In the genomic region with DNA sequence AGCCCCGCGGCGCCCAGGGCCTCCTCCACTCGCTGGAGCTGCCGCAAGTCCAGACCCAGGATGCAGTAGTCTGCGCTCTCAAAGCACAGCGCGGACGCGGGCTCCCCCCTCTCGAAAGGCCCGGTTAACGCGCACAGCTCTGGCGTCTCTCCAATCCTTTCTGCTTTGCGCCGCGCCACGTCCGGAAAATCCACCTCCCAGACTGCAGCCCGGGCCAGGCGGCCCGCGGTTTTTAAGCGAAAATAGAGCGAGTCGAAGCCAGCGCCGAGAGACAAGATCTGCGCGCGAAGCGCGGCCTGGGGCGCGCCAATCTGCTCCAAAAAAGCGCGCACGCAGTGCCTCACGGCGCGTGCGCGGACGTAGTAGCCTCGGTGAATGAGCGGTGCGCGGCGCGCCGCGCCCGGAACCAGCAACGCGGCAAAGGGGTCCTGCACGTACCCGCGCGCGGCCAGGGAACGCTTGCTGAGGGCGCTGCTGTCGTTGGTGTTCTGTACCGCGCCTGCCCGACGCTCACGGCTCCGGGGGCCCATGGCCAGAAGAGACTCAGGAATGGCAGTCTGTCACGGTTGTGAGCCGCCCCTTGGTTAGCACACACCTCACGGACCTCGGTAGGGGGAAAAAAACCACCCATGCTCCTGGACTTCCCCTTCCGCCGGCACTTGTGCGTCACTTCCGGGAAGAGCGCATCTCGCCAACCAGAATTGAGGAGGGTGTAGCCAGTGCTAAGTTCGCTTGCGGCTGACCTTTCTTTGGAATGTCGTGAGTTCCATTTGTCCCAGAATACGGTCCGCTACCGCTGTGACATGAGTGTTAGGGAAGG, we compare ENCODE assay signal across 8 cellular contexts. TPM values are rescaled to one million over a fixed set of nuclear protein-coding genes. Genes with fewer than 3 reads are reported as not detected.
DNase-seq lines count a peak whose midpoint lies in the region; ATAC-seq, FAIRE-seq and TF ChIP-seq lines count a peak whose summit lies in the region.

A gene with protein sequence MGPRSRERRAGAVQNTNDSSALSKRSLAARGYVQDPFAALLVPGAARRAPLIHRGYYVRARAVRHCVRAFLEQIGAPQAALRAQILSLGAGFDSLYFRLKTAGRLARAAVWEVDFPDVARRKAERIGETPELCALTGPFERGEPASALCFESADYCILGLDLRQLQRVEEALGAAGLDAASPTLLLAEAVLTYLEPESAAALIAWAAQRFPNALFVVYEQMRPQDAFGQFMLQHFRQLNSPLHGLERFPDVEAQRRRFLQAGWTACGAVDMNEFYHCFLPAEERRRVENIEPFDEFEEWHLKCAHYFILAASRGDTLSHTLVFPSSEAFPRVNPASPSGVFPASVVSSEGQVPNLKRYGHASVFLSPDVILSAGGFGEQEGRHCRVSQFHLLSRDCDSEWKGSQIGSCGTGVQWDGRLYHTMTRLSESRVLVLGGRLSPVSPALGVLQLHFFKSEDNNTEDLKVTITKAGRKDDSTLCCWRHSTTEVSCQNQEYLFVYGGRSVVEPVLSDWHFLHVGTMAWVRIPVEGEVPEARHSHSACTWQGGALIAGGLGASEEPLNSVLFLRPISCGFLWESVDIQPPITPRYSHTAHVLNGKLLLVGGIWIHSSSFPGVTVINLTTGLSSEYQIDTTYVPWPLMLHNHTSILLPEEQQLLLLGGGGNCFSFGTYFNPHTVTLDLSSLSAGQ (minus strand): TSS at position 614 of the 820 bp plus-strand sequence. CDS start 84 bp downstream, at position 530.

- no peaks in the 10 kb centered on the region for H3K9me3 Mint-ChIP-seq in activated CD8-positive, alpha-beta memory T cell treated with anti-CD3 and anti-CD28 coated beads, Interleukin-2, amount 10 ng/mL, durations not matched to agents 7 days and 5 days (ENCODE audit: low read depth)

- H3K4me1 Mint-ChIP-seq in activated CD8-positive, alpha-beta memory T cell treated with anti-CD3 and anti-CD28 coated beads, Interleukin-2, amount 10 ng/mL, durations not matched to agents 7 days and 5 days = peaks cover 46% of the 10 kb centered on the region

- peak within 1 kb of the TSS; percentile 82 for H3K4ac ChIP-seq in H1 (replicated peaks; ENCODE audit: insufficient read length, low read depth, low read length)
- peak within 1 kb of the TSS; percentile 52 to 91 for H3K4ac ChIP-seq in mesenchymal stem cell (ENCODE audit: low read depth in 1 of 2, low read length in 2 of 2)

- H2AK5ac ChIP-seq in H1 (ENCODE audit: low read depth, low read length) = no peak within 1 kb of the TSS
- no peak within 1 kb of the TSS for H2AK5ac ChIP-seq in mesenchymal stem cell (ENCODE audit: low read length, severe bottlenecking)

- peaks cover 31% of the 10 kb centered on the region for H3K36me3 Mint-ChIP-seq in activated CD8-positive, alpha-beta memory T cell treated with anti-CD3 and anti-CD28 coated beads, Interleukin-2, amount 10 ng/mL, durations not matched to agents 7 days and 5 days

- TF ChIP-seq RAD21 in H1 (IDR thresholded peaks at IDR 0.05 in 1 of 2, conservative IDR thresholded peaks at IDR 0.05 in 1 of 2; ENCODE audit: low read depth in 2 of 2, low read length in 2 of 2) = no peak

- TF ChIP-seq POLR2A in H1 (IDR thresholded peaks at IDR 0.05; ENCODE audit: control extremely low read depth in 1 of 2, low read depth in 2 of 2, low read length in 2 of 2) = peak in 1 of 2 experiments; percentile 89; a peak in 2 of 3 replicates

- TF ChIP-seq CTCF in H1 (IDR thresholded peaks at IDR 0.05; ENCODE audit: control extremely low read depth in 1 of 3, insufficient read depth in 1 of 3, low read depth in 1 of 3, low read length in 3 of 3) = no peak; a peak in 1 of 4 replicates

- H4K8ac ChIP-seq in H1 (ENCODE audit: extremely low read depth, insufficient read depth, low read length) (peak within 1 kb of the TSS; percentile 93), mesenchymal stem cell (ENCODE audit: low read length) (peak within 1 kb of the TSS; percentile 99)

- peaks cover 15% of the 10 kb centered on the region; the same call in 1 of the 2 replicates for H3K9me3 ChIP-seq in NT2/D1 (ENCODE audit: insufficient read depth, low read length)
- no peaks in the 10 kb centered on the region for H3K9me3 ChIP-seq in H1 (ENCODE audit: insufficient read depth in 2 of 2, low read depth in 1 of 2, low read length in 1 of 2)
- H3K9me3 ChIP-seq in mesenchymal stem cell (ENCODE audit: control insufficient read depth, low read length) = no peaks in the 10 kb centered on the region

- H3K4me3 ChIP-seq in NT2/D1 (ENCODE audit: insufficient read length, low read depth) (peak within 1 kb of the TSS; percentile 76), H1 (ENCODE audit: extremely low read depth in 1 of 4, insufficient read depth in 2 of 4, low read depth in 3 of 4, low read length in 4 of 4) (peak within 1 kb of the TSS; percentile 73 to 90 (median 83)), mesenchymal stem cell (ENCODE audit: insufficient read depth in 1 of 2, low read depth in 1 of 2, low read length in 2 of 2) (peak within 1 kb of the TSS; percentile 86 to 90)

- peak within 1 kb of the TSS; percentile 42 for H3K56ac ChIP-seq in H1 (replicated peaks; ENCODE audit: insufficient read length, low read depth, low read length)

- H3K36me3 ChIP-seq in NT2/D1 (ENCODE audit: insufficient read depth, insufficient read length, low read length) (peaks cover 14% of the 10 kb centered on the region), H1 (ENCODE audit: control insufficient read depth in 2 of 4, insufficient read depth in 4 of 4, low read length in 3 of 4) (peaks cover 0 to 5% (median 3%) of the 10 kb centered on the region in 4 experiments; a peak in 2 of 8 replicates), mesenchymal stem cell (ENCODE audit: control insufficient read depth in 1 of 2, insufficient read depth in 2 of 2, low read depth in 1 of 2, low read length in 2 of 2) (peaks cover 0 to 32% of the 10 kb centered on the region in 2 experiments)

- H2AFZ ChIP-seq in H1 (ENCODE audit: low read length) (peak within 1 kb of the TSS; percentile 98), mesenchymal stem cell (ENCODE audit: low read depth, low read length) (peak within 1 kb of the TSS; percentile 78)

- WGBS in H1 (ENCODE audit: extremely low coverage in 1 of 2, insufficient coverage in 1 of 2, insufficient read length in 1 of 2, insufficient replicate concordance in 2 of 2, low coverage in 1 of 2, low lambda C conversion rate in 2 of 2, missing lambda C conversion rate in 1 of 2), 2 experiments = 1% methylated on average over 80 of the region's 86 CpGs; no CpG with 5 or more reads in 1 of the 2 experiments
- WGBS in mesenchymal stem cell = under 1% methylated on average over 86 of the region's 86 CpGs

- peak within 1 kb of the TSS; percentile 93 for H3K4me3 Mint-ChIP-seq in activated CD8-positive, alpha-beta memory T cell treated with anti-CD3 and anti-CD28 coated beads, Interleukin-2, amount 10 ng/mL, durations not matched to agents 7 days and 5 days

- H3K79me1 ChIP-seq in H1 (ENCODE audit: low read depth, low read length) (peaks cover 3% of the 10 kb centered on the region; the same call in 1 of the 2 replicates), mesenchymal stem cell (replicated peaks; ENCODE audit: low read length, poor library complexity, severe bottlenecking) (peaks cover 18% of the 10 kb centered on the region)

- H4K20me1 ChIP-seq in H1 (replicated peaks in 1 of 2; ENCODE audit: control insufficient read depth in 1 of 2, insufficient read depth in 2 of 2, low read length in 2 of 2) = peaks cover 0 to 5% of the 10 kb centered on the region in 2 experiments

- H2BK120ac ChIP-seq in H1 (replicated peaks; ENCODE audit: low read depth, low read length) (no peak within 1 kb of the TSS), mesenchymal stem cell (ENCODE audit: low read depth, low read length) (no peak within 1 kb of the TSS)

- DNase-seq in COLO668 (lab: John Stamatoyannopoulos, UW; ENCODE audit: unreplicated experiment) (peak; percentile 91), HTR-8/SVneo (ENCODE audit: insufficient read length, low spot score) (peak; percentile 92), NT2/D1 (ENCODE audit: low read depth, low spot score) (peak; percentile 86), H1 (ENCODE audit: low read depth in 1 of 2, low spot score in 2 of 2) (peak; percentile 79 to 90), mesenchymal stem cell (peak; percentile 97)
- DNase-seq in activated CD8-positive, alpha-beta memory T cell treated with anti-CD3 and anti-CD28 coated beads, Interleukin-2, amount 10 ng/mL, durations not matched to agents 7 days and 5 days = peak; percentile 93
- DNase-seq in stimulated activated CD8-positive, alpha-beta memory T cell treated with anti-CD3 and anti-CD28 coated beads, Interleukin-12 subunit alpha, Interleukin-12 subunit beta, amount 100 ng/mL, for 24 hours (ENCODE audit: extremely low read depth) = peak; percentile 78

- H2BK5ac ChIP-seq in H1 (ENCODE audit: low read depth, low read length) (peak within 1 kb of the TSS; percentile 89; the same call in 1 of the 2 replicates), mesenchymal stem cell (ENCODE audit: low read depth, low read length, poor library complexity, severe bottlenecking) (no peak within 1 kb of the TSS)

- CTCF ChIA-PET in activated CD8-positive, alpha-beta memory T cell treated with anti-CD3 and anti-CD28 coated beads, Interleukin-2, amount 10 ng/mL, durations not matched to agents 7 days and 5 days (lab: Charles Lee) = interaction anchor here (0.8 to 1.0 kb wide), 2 partner anchors 46 to 105 kb away, joined by 3 read pairs; no protein-coding TSS in a partner anchor
- CTCF ChIA-PET in H1 (lab: Charles Lee; ENCODE audit: partially characterized antibody) = interaction anchor here (0.9 kb wide), 1 partner anchor 140 kb away, joined by 3 read pairs; no protein-coding TSS in a partner anchor

- H3K79me2 ChIP-seq in H1 (ENCODE audit: control insufficient read depth in 1 of 2, insufficient read depth in 2 of 2, low read length in 2 of 2) = peaks cover 0 to 12% of the 10 kb centered on the region in 2 experiments; a peak in 2 of 4 replicates

- FAIRE-seq in HTR-8/SVneo (lab: Jason Lieb, UNC) = peak; percentile 83
- FAIRE-seq in H1 (lab: Jason Lieb, UNC) = peak; percentile 92

- H4K91ac ChIP-seq in H1 (replicated peaks; ENCODE audit: insufficient read length, low read length) = peak within 1 kb of the TSS; percentile 86
- peak within 1 kb of the TSS; percentile 90 for H4K91ac ChIP-seq in mesenchymal stem cell (ENCODE audit: low read length)

- H3K23me2 ChIP-seq in H1 (ENCODE audit: low read depth, low read length) = peaks cover 7% of the 10 kb centered on the region

- H3K27ac ChIP-seq in H1 (ENCODE audit: low read depth, low read length) (peak within 1 kb of the TSS; percentile 89), mesenchymal stem cell (ENCODE audit: low read length, poor library complexity, severe bottlenecking) (peak within 1 kb of the TSS; percentile 90)

- H4K5ac ChIP-seq in H1 (ENCODE audit: insufficient read length, low read depth, low read length) = peak within 1 kb of the TSS; percentile 70

- peak within 1 kb of the TSS; percentile 86 for H3K18ac ChIP-seq in H1 (ENCODE audit: extremely low read depth, low read length)
- peak within 1 kb of the TSS; percentile 85 to 90 for H3K18ac ChIP-seq in mesenchymal stem cell (ENCODE audit: low read depth in 1 of 2, low read length in 2 of 2)

- no peak within 1 kb of the TSS for H2BK20ac ChIP-seq in H1 (ENCODE audit: low read length)

- H3K27me3 Mint-ChIP-seq in activated CD8-positive, alpha-beta memory T cell treated with anti-CD3 and anti-CD28 coated beads, Interleukin-2, amount 10 ng/mL, durations not matched to agents 7 days and 5 days = no peaks in the 10 kb centered on the region

- no peak; a peak in 1 of 3 replicates for TF ChIP-seq EP300 in H1 (IDR thresholded peaks at IDR 0.05; ENCODE audit: borderline replicate concordance in 1 of 2, low read depth in 2 of 2, low read length in 2 of 2)

- peak within 1 kb of the TSS; percentile 82 for H3K9ac ChIP-seq in NT2/D1 (ENCODE audit: insufficient read length, low read depth)
- H3K9ac ChIP-seq in H1 (replicated peaks in 1 of 4; ENCODE audit: extremely low read depth in 1 of 4, low read depth in 3 of 4, low read length in 3 of 4) = peak within 1 kb of the TSS; percentile 79 to 88 (median 86)
- H3K9ac ChIP-seq in mesenchymal stem cell (ENCODE audit: low read length) = peak within 1 kb of the TSS; percentile 89

- no peak within 1 kb of the TSS for H3K23ac ChIP-seq in H1 (ENCODE audit: insufficient read length)
- peak within 1 kb of the TSS in 1 of 2 experiments; percentile 20 for H3K23ac ChIP-seq in mesenchymal stem cell (ENCODE audit: low read length in 2 of 2)

- H3K4me2 ChIP-seq in H1 (ENCODE audit: insufficient read depth in 1 of 2, low read depth in 2 of 2, low read length in 2 of 2) (peak within 1 kb of the TSS; percentile 80 to 93), mesenchymal stem cell (ENCODE audit: low read length, poor library complexity, severe bottlenecking) (peak within 1 kb of the TSS; percentile 57)

- peak within 1 kb of the TSS; percentile 97 for H3K27ac Mint-ChIP-seq in activated CD8-positive, alpha-beta memory T cell treated with anti-CD3 and anti-CD28 coated beads, Interleukin-2, amount 10 ng/mL, durations not matched to agents 7 days and 5 days

- peak; percentile 82 for ATAC-seq in GM21360 (IDR thresholded peaks at IDR 0.05; ENCODE audit: unreplicated experiment)
- ATAC-seq in activated CD8-positive, alpha-beta memory T cell treated with anti-CD3 and anti-CD28 coated beads, Interleukin-2, amount 10 ng/mL, durations not matched to agents 7 days and 5 days = peak; percentile 89

- H3K4me1 ChIP-seq in NT2/D1 (ENCODE audit: insufficient read depth, insufficient read length) (peaks cover 3% of the 10 kb centered on the region), H1 (replicated peaks in 1 of 4; ENCODE audit: control insufficient read depth in 3 of 4, insufficient read depth in 4 of 4, low read length in 3 of 4) (peaks cover 4 to 10% (median 5%) of the 10 kb centered on the region in 4 experiments; a peak in 6 of 7 replicates), mesenchymal stem cell (ENCODE audit: control insufficient read depth, insufficient read depth, low read depth, low read length) (peaks cover 10% of the 10 kb centered on the region)

- POLR2A ChIA-PET in H1 (lab: Charles Lee; ENCODE audit: partially characterized antibody) = interaction anchor here (1.0 to 1.1 kb wide), 2 partner anchors 13 to 19 kb away, joined by 3 to 5 read pairs; no protein-coding TSS in a partner anchor

- no peak within 1 kb of the TSS for H2BK12ac ChIP-seq in H1 (ENCODE audit: low read depth, low read length)
- H2BK12ac ChIP-seq in mesenchymal stem cell (ENCODE audit: low read length in 2 of 2) = peak within 1 kb of the TSS; percentile 37 to 51

- H3K27me3 ChIP-seq in NT2/D1 (ENCODE audit: insufficient read depth, insufficient read length) = no peaks in the 10 kb centered on the region
- H3K27me3 ChIP-seq in H1 (replicated peaks in 1 of 4; ENCODE audit: control insufficient read depth in 3 of 4, extremely low read depth in 1 of 4, insufficient read depth in 3 of 4, low read length in 3 of 4) = no peaks in the 10 kb centered on the region
- no peaks in the 10 kb centered on the region for H3K27me3 ChIP-seq in mesenchymal stem cell (ENCODE audit: control insufficient read depth in 1 of 2, insufficient read depth in 1 of 2, low read length in 2 of 2)

- H3K14ac ChIP-seq in H1 (ENCODE audit: insufficient read length) (no peak within 1 kb of the TSS), mesenchymal stem cell (ENCODE audit: low read length in 2 of 2) (peak within 1 kb of the TSS in 1 of 2 experiments; percentile 87)

- H2BK15ac ChIP-seq in H1 (ENCODE audit: low read length) (no peak within 1 kb of the TSS), mesenchymal stem cell (ENCODE audit: low read depth, poor library complexity, severe bottlenecking) (peak within 1 kb of the TSS; percentile 9)

RNA-seq across cellular contexts. Expression of the gene that starts here (rescaled TPM):
- 10 to 100 TPM in 1 of 2 experiments, 1 to 10 TPM in 1; 9.6 to 12.3 TPM for total RNA-seq in activated CD8-positive, alpha-beta memory T cell treated with anti-CD3 and anti-CD28 coated beads, Interleukin-2, amount 10 ng/mL, durations not matched to agents 7 days and 5 days
- total RNA-seq in H1 (2021; fragmentation: NEBNext Ultra II Directional; extraction: Animal tissue kit (Norgen Biotek cat#: 25700)) = 9.3 and 11.2 TPM in 2 replicates
- polyA plus RNA-seq in H1 (2011; rRNA removed) = 7.1 and 11.9 TPM in 2 replicates
- 10.4 TPM for polyA plus RNA-seq in H1 (2011; cell fraction: cytosol; rRNA removed)
- polyA plus RNA-seq in H1 (2011; cell fraction: nucleus; rRNA removed) = 8.3 TPM
- 9.1 to 12.6 TPM (median 10.2 TPM) in 4 replicates for polyA plus RNA-seq in H1 (2012, experiment 1 of 2)
- 4.7 TPM for polyA plus RNA-seq in H1 (2012, experiment 2 of 2)
- 5.0 TPM for polyA plus RNA-seq in H1 (2013, experiment 1 of 2)
- polyA plus RNA-seq in H1 (2013, experiment 2 of 2) = 5.3 TPM
- polyA minus RNA-seq in H1 (2011; rRNA and poly(A)+ RNA removed) = 24.5 and 29.2 TPM in 2 replicates
- 10.7 TPM for polyA minus RNA-seq in H1 (2011; cell fraction: cytosol; rRNA and poly(A)+ RNA removed)
- polyA minus RNA-seq in H1 (2011; cell fraction: nucleus; rRNA and poly(A)+ RNA removed) = 14.6 TPM
- 3.2 TPM for polyA plus RNA-seq in mesenchymal stem cell (2013, experiment 1 of 2)
- polyA plus RNA-seq in mesenchymal stem cell (2013, experiment 2 of 2) = 3.3 TPM

Comparison
In these comparisons a context has a peak if more than half of its experiments do, and no peak if none do; other contexts are left out.
1. Peak in every context shown above with its lines: DNase-seq, ATAC-seq, H3K4me3 ChIP-seq and H3K27ac ChIP-seq.